ENCODE assay signal across 14 cellular contexts in genomic region chr15:51869074-51869425, GRCh38. TPM values are rescaled to one million over a fixed set of nuclear protein-coding genes. Genes with fewer than 3 reads are reported as not detected.
DNase-seq lines count a peak whose midpoint lies in the region; ATAC-seq, FAIRE-seq and TF ChIP-seq lines count a peak whose summit lies in the region.
"Had no signal": no experiment of that assay in that cellular context is flagged by ENCODE, and none has a peak within 500 bp of the region (broad histone marks: within the 10 kb centered on the region; RNA-seq: fewer than 3 reads in every experiment).

No MANE protein-coding gene starts in this region.

- H3K4me1 Mint-ChIP-seq in stimulated activated effector memory CD8-positive, alpha-beta T cell treated with anti-CD3 and anti-CD28 coated beads, Interleukin-12 subunit alpha, Interleukin-12 subunit beta, amount 100 ng/mL, for 72 hours, result peaks cover 20% of the 10 kb centered on the region
- H3K4me1 Mint-ChIP-seq: CD14-positive monocyte had no signal

- ATAC-seq in HG03159 (IDR thresholded peaks at IDR 0.05; ENCODE audit: unreplicated experiment), result no peak
- no peak for ATAC-seq in stimulated activated effector memory CD8-positive, alpha-beta T cell treated with anti-CD3 and anti-CD28 coated beads, Interleukin-12 subunit alpha, Interleukin-12 subunit beta, amount 100 ng/mL, for 72 hours
- ATAC-seq: GM12878; stimulated activated naive CD8-positive, alpha-beta T cell treated with anti-CD3 and anti-CD28 coated beads, Interleukin-15, Interleukin-2, amounts not matched to agents 100 U/mL and 50 U/mL, for 24 hours had no signal

- H3K36me3 Mint-ChIP-seq in stimulated activated effector memory CD8-positive, alpha-beta T cell treated with anti-CD3 and anti-CD28 coated beads, Interleukin-12 subunit alpha, Interleukin-12 subunit beta, amount 100 ng/mL, for 72 hours, result peaks cover 97% of the 10 kb centered on the region

- H3K9ac ChIP-seq in adipocyte (ENCODE audit: low read length), result no peak overlapping the region
- H3K9ac ChIP-seq in keratinocyte (ENCODE audit: control insufficient read depth, extremely low read depth, insufficient read depth, low read length), result no peak overlapping the region

- H3K27me3 ChIP-seq in ACC112 (ENCODE audit: insufficient read depth, low read length) (no peaks in the 10 kb centered on the region), adipocyte (replicated peaks; ENCODE audit: control insufficient read depth, insufficient read depth, low read length) (no peaks in the 10 kb centered on the region), keratinocyte (ENCODE audit: control insufficient read depth, extremely low read depth, insufficient read depth, low read length) (no peaks in the 10 kb centered on the region)

- H3K4me3 ChIP-seq in ACC112 (ENCODE audit: low read depth, low read length), result no peak overlapping the region
- H3K4me3 ChIP-seq in adipocyte (ENCODE audit: low read length), result no peak overlapping the region
- no peak overlapping the region for H3K4me3 ChIP-seq in keratinocyte (ENCODE audit: control insufficient read depth in 2 of 3, extremely low read depth in 1 of 3, insufficient read depth in 2 of 3, low read depth in 1 of 3, low read length in 3 of 3)
- H3K4me3 ChIP-seq: GM12878, lung had no signal

- H3K27ac Mint-ChIP-seq in stimulated activated effector memory CD8-positive, alpha-beta T cell treated with anti-CD3 and anti-CD28 coated beads, Interleukin-12 subunit alpha, Interleukin-12 subunit beta, amount 100 ng/mL, for 72 hours, result no peak overlapping the region
- H3K27ac Mint-ChIP-seq: activated naive CD4-positive, alpha-beta T cell treated with anti-CD3 and anti-CD28 coated beads for 36 hours had no signal

- peak overlapping the region; percentile 35 for H3K4me2 ChIP-seq in keratinocyte (ENCODE audit: control insufficient read depth, extremely low read depth, insufficient read depth, low read depth, low read length)

- FAIRE-seq in keratinocyte (lab: Jason Lieb, UNC), result peak; percentile 80
- FAIRE-seq: GM12878 had no signal

- no peaks in the 10 kb centered on the region for H3K9me3 Mint-ChIP-seq in stimulated activated effector memory CD8-positive, alpha-beta T cell treated with anti-CD3 and anti-CD28 coated beads, Interleukin-12 subunit alpha, Interleukin-12 subunit beta, amount 100 ng/mL, for 72 hours
- H3K9me3 Mint-ChIP-seq: activated naive CD4-positive, alpha-beta T cell treated with anti-CD3 and anti-CD28 coated beads for 36 hours; CD14-positive monocyte had no signal

- H2AFZ ChIP-seq in ACC112 (ENCODE audit: low read length, unreplicated experiment) (no peak overlapping the region), keratinocyte (ENCODE audit: control insufficient read depth, low read length) (no peak overlapping the region)

- H3K36me3 ChIP-seq in ACC112 (ENCODE audit: insufficient read depth, low read length) (peaks cover 49% of the 10 kb centered on the region), adipocyte (ENCODE audit: control insufficient read depth, insufficient read depth, low read length, severe bottlenecking) (peaks cover 30% of the 10 kb centered on the region), keratinocyte (ENCODE audit: control insufficient read depth in 2 of 2, extremely low read depth in 1 of 2, insufficient read depth in 2 of 2, low read length in 2 of 2) (peaks cover 8 to 34% of the 10 kb centered on the region in 2 experiments)

- H3K4me3 Mint-ChIP-seq in stimulated activated effector memory CD8-positive, alpha-beta T cell treated with anti-CD3 and anti-CD28 coated beads, Interleukin-12 subunit alpha, Interleukin-12 subunit beta, amount 100 ng/mL, for 72 hours, result no peak overlapping the region
- H3K4me3 Mint-ChIP-seq: activated naive CD4-positive, alpha-beta T cell treated with anti-CD3 and anti-CD28 coated beads for 36 hours; CD14-positive monocyte had no signal

- no peaks in the 10 kb centered on the region for H3K9me1 ChIP-seq in keratinocyte (ENCODE audit: control insufficient read depth, extremely low read depth, insufficient read depth, low read length)

- no peaks in the 10 kb centered on the region for H4K20me1 ChIP-seq in keratinocyte (ENCODE audit: control insufficient read depth, extremely low read depth, insufficient read depth, low read length)

- H3K27ac ChIP-seq in ACC112 (ENCODE audit: low read depth, low read length) (peak overlapping the region; percentile 43), keratinocyte (ENCODE audit: control insufficient read depth, insufficient read depth, low read length) (no peak overlapping the region)

- TF ChIP-seq CTCF in keratinocyte (optimal IDR thresholded peaks at IDR 0.05 in 1 of 3, IDR thresholded peaks at IDR 0.05 in 1 of 3, conservative IDR thresholded peaks at IDR 0.05 in 1 of 3; ENCODE audit: extremely low read depth in 1 of 3, insufficient read depth in 2 of 3, low read length in 3 of 3), result no peak

- dilution Hi-C loops in keratinocyte (cut with MboI; ENCODE audit: extremely low pct_ligation_motif_present, low sequenced_read_pairs), result no loop called here

- peak; percentile 83 for DNase-seq in HT1080 (ENCODE audit: low read depth)
- DNase-seq in adipocyte (ENCODE audit: low read depth), result peak; percentile 80
- DNase-seq in keratinocyte (ENCODE audit: low read depth, low spot score), result no peak
- no peak for DNase-seq in NCI-H526 (lab: John Stamatoyannopoulos, UW)
- no peak for DNase-seq in stimulated activated effector memory CD8-positive, alpha-beta T cell treated with anti-CD3 and anti-CD28 coated beads, Interleukin-12 subunit alpha, Interleukin-12 subunit beta, amount 100 ng/mL, for 72 hours (ENCODE audit: low spot score in 2 of 2)
- DNase-seq in ecto neural progenitor cell (ENCODE audit: low spot score), result no peak
- DNase-seq: activated naive CD4-positive, alpha-beta T cell treated with anti-CD3 and anti-CD28 coated beads for 36 hours; stimulated activated CD4-positive, alpha-beta T cell treated with anti-CD3 and anti-CD28 coated beads, Interleukin-12 subunit alpha, Interleukin-12 subunit beta, amount 100 ng/mL, for 4 hours; stimulated activated naive CD8-positive, alpha-beta T cell treated with anti-CD3 and anti-CD28 coated beads, Interleukin-15, Interleukin-2, amounts not matched to agents 100 U/mL and 50 U/mL, for 24 hours had no signal

- H3K79me2 ChIP-seq in ACC112 (ENCODE audit: control insufficient read depth, insufficient read depth, low read length, unreplicated experiment), result peaks cover 44% of the 10 kb centered on the region
- peaks cover 77% of the 10 kb centered on the region for H3K79me2 ChIP-seq in keratinocyte (ENCODE audit: control insufficient read depth, insufficient read depth, low read length)

- H3K9me3 ChIP-seq in adipocyte (ENCODE audit: control insufficient read depth, low read length), result peaks cover 2% of the 10 kb centered on the region
- no peaks in the 10 kb centered on the region for H3K9me3 ChIP-seq in keratinocyte (ENCODE audit: control insufficient read depth, low read depth, low read length)

- H3K4me1 ChIP-seq in ACC112 (ENCODE audit: control insufficient read depth, insufficient read depth, low read length, unreplicated experiment) (peaks cover 37% of the 10 kb centered on the region), adipocyte (ENCODE audit: control insufficient read depth, insufficient read depth, low read length) (peaks cover 33% of the 10 kb centered on the region), keratinocyte (ENCODE audit: control insufficient read depth, extremely low read depth, insufficient read depth, low read length) (peaks cover 60% of the 10 kb centered on the region)

RNA-seq across cellular contexts. Expression of gene TMOD3, which starts 39.6 kb away (rescaled TPM):
- 41.1 and 47.6 TPM in 2 replicates for total RNA-seq in HT1080 (2014; rRNA removed; shearing (Covaris generic))
- 29.5 and 34.5 TPM in 2 replicates for polyA plus RNA-seq in HT1080 (2015; cell fraction: cytosol; rRNA removed)
- 29.7 and 30.7 TPM in 2 replicates for polyA plus RNA-seq in HT1080 (2015; cell fraction: nucleus; rRNA removed)
- 48.4 to 100 TPM (median 50.2 TPM) in 3 replicates for polyA plus RNA-seq in keratinocyte
- 249 TPM for polyA plus RNA-seq in keratinocyte (2011; ENCODE audit: low read depth)
- 50.3 and 97.3 TPM in 2 replicates for polyA plus RNA-seq in keratinocyte (2011; cell fraction: cytosol; rRNA removed)
- polyA plus RNA-seq in keratinocyte (2011; cell fraction: nucleus; rRNA removed), result 66.1 and 71.0 TPM in 2 replicates
- polyA plus RNA-seq in keratinocyte (2012; ENCODE audit: low replicate concordance), result 59.4 and 66.5 TPM in 2 replicates
- polyA minus RNA-seq in keratinocyte, result 20.2 to 107 TPM (median 32.1 TPM) in 3 replicates
- 36.8 TPM for polyA minus RNA-seq in keratinocyte (2011; cell fraction: cytosol; rRNA and poly(A)+ RNA removed)
- 46.0 and 118 TPM in 2 replicates for polyA minus RNA-seq in keratinocyte (2011; cell fraction: nucleus; rRNA and poly(A)+ RNA removed)

Comparison
In these comparisons a context has a peak if more than half of its experiments do, and no peak if none do; other contexts are left out.
1. DNase-seq: peak in HT1080 (single experiment) and adipocyte (single experiment); none in keratinocyte (single experiment), NCI-H526 (0 of 2), stimulated activated effector memory CD8-positive, alpha-beta T cell treated with anti-CD3 and anti-CD28 coated beads, Interleukin-12 subunit alpha, Interleukin-12 subunit beta, amount 100 ng/mL, for 72 hours (0 of 2) and ecto neural progenitor cell (single experiment).